ENCODE assay signal across 12 cellular contexts in the genomic region with DNA sequence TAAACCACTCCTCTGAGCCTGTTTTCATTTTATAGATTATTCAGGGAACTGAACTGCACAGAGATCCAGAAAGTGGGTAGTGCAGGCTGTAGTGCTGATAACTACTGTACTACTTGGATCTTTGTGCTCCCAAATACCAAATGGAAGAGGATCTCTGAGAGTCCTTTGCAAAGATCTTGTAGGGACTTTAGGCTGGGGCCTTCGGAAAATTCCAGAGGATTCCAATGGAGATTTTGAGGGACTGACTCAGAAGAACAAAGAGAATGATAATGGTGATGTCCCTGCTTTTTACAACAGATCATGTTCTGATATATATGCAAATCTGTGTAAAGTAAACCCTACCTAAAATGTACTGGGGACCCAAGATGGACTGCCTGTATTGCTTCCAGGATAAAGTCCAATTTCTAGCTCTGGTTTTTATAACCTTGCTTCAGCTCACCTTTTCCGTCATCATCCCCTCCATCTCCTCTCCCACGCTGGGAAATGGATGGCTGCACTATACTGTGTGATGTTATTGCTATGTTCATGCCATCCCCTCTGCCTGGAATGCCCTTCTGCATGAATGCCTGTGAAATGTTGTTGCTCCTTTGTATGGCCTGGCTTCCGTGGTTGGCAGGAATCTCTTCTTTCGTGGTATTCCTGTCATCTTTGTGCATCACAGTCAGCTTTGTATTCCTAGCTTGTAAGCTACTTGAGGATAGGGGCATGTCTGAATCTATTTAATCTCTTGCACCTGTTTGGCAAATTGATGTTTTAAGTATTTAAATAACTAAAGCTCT. TPM values are rescaled to one million over a fixed set of nuclear protein-coding genes. Genes with fewer than 3 reads are reported as not detected.
DNase-seq lines count a peak whose midpoint lies in the region; ATAC-seq and TF ChIP-seq lines count a peak whose summit lies in the region.
"Had no signal": no experiment of that assay in that cellular context is flagged by ENCODE, and none has a peak within 500 bp of the region (broad histone marks: within the 10 kb centered on the region; RNA-seq: fewer than 3 reads in every experiment).

No MANE protein-coding gene starts in this region.

- peaks cover 20% of the 10 kb centered on the region for H3K4me1 Mint-ChIP-seq in activated T-helper 1 cell treated with anti-CD3 and anti-CD28 coated beads, Interleukin-12 subunit alpha, Interleukin-12 subunit beta, Interleukin-2, Interleukin-4 antibody, amounts not matched to agents 30 ng/mL and 10 ng/mL and 1 ng/mL, durations not matched to agents 14 hours and 24 hours and 36 hours (ENCODE audit: low read depth)

- intact Hi-C loops in activated T-helper 1 cell treated with anti-CD3 and anti-CD28 coated beads, Interleukin-12 subunit alpha, Interleukin-12 subunit beta, Interleukin-2, Interleukin-4 antibody, amounts not matched to agents 30 ng/mL and 10 ng/mL and 1 ng/mL, durations not matched to agents 14 hours and 24 hours and 36 hours (cut with micrococcal nuclease), result no loop called here

- peak; percentile 16 for TF ChIP-seq POLR2A in GM18505 (IDR thresholded peaks at IDR 0.05; ENCODE audit: borderline replicate concordance, extremely low read depth, insufficient read depth, insufficient read length)

- ATAC-seq in GM18505 (IDR thresholded peaks at IDR 0.05; ENCODE audit: unreplicated experiment), result no peak
- ATAC-seq in GM19397 (IDR thresholded peaks at IDR 0.05; ENCODE audit: unreplicated experiment), result no peak
- ATAC-seq: heart right ventricle had no signal

- H3K27me3 Mint-ChIP-seq in activated T-helper 1 cell treated with anti-CD3 and anti-CD28 coated beads, Interleukin-12 subunit alpha, Interleukin-12 subunit beta, Interleukin-2, Interleukin-4 antibody, amounts not matched to agents 30 ng/mL and 10 ng/mL and 1 ng/mL, durations not matched to agents 14 hours and 24 hours and 36 hours (ENCODE audit: insufficient read depth), result no peaks in the 10 kb centered on the region
- H3K27me3 Mint-ChIP-seq: memory B cell had no signal

- H3K4me3 Mint-ChIP-seq in activated T-helper 1 cell treated with anti-CD3 and anti-CD28 coated beads, Interleukin-12 subunit alpha, Interleukin-12 subunit beta, Interleukin-2, Interleukin-4 antibody, amounts not matched to agents 30 ng/mL and 10 ng/mL and 1 ng/mL, durations not matched to agents 14 hours and 24 hours and 36 hours, result no peak overlapping the region
- H3K4me3 Mint-ChIP-seq: memory B cell had no signal

- in situ Hi-C loops in ACHN (cut with HindIII; ENCODE audit: low pct_ligation_motif_present, low pct_unique_long_range_greater_than_20kb, low sequenced_read_pairs), result no loop called here

- peak; percentile 58 for DNase-seq in ACHN
- DNase-seq in activated T-helper 1 cell treated with anti-CD3 and anti-CD28 coated beads, Interleukin-12 subunit alpha, Interleukin-12 subunit beta, Interleukin-2, Interleukin-4 antibody, amounts not matched to agents 30 ng/mL and 10 ng/mL and 1 ng/mL, durations not matched to agents 14 hours and 24 hours and 36 hours (ENCODE audit: low spot score), result no peak
- peak; percentile 52 for DNase-seq in islet precursor cell
- no peak for DNase-seq in activated gamma-delta T cell treated with Interleukin-2 at 50 U/mL for 16 hours
- no peak for DNase-seq in DMS114 treated with DMSO at 0.1 percent for 48 hours (lab: John Stamatoyannopoulos, UW; ENCODE audit: unreplicated experiment)
- no peak for DNase-seq in HuH-7 (ENCODE audit: low spot score)
- DNase-seq: brain microvascular endothelial cell, heart right ventricle, PC-9 had no signal

- H3K27ac Mint-ChIP-seq in activated T-helper 1 cell treated with anti-CD3 and anti-CD28 coated beads, Interleukin-12 subunit alpha, Interleukin-12 subunit beta, Interleukin-2, Interleukin-4 antibody, amounts not matched to agents 30 ng/mL and 10 ng/mL and 1 ng/mL, durations not matched to agents 14 hours and 24 hours and 36 hours, result peak overlapping the region; percentile 38

- no peaks in the 10 kb centered on the region for H3K9me3 Mint-ChIP-seq in activated T-helper 1 cell treated with anti-CD3 and anti-CD28 coated beads, Interleukin-12 subunit alpha, Interleukin-12 subunit beta, Interleukin-2, Interleukin-4 antibody, amounts not matched to agents 30 ng/mL and 10 ng/mL and 1 ng/mL, durations not matched to agents 14 hours and 24 hours and 36 hours
- H3K9me3 Mint-ChIP-seq: memory B cell had no signal

- peaks cover 50% of the 10 kb centered on the region for H3K36me3 Mint-ChIP-seq in activated T-helper 1 cell treated with anti-CD3 and anti-CD28 coated beads, Interleukin-12 subunit alpha, Interleukin-12 subunit beta, Interleukin-2, Interleukin-4 antibody, amounts not matched to agents 30 ng/mL and 10 ng/mL and 1 ng/mL, durations not matched to agents 14 hours and 24 hours and 36 hours (ENCODE audit: low read depth)

RNA-seq across cellular contexts. Expression of gene PSMD5, which starts 9.7 kb away (rescaled TPM):
- 57.7 and 59.2 TPM in 2 replicates for total RNA-seq in activated T-helper 1 cell treated with anti-CD3 and anti-CD28 coated beads, Interleukin-12 subunit alpha, Interleukin-12 subunit beta, Interleukin-2, Interleukin-4 antibody, amounts not matched to agents 30 ng/mL and 10 ng/mL and 1 ng/mL, durations not matched to agents 14 hours and 24 hours and 36 hours

RNA-seq across cellular contexts. Expression of gene PHF19, which starts 24.6 kb away (rescaled TPM):
- 134 and 142 TPM in 2 replicates for total RNA-seq in activated T-helper 1 cell treated with anti-CD3 and anti-CD28 coated beads, Interleukin-12 subunit alpha, Interleukin-12 subunit beta, Interleukin-2, Interleukin-4 antibody, amounts not matched to agents 30 ng/mL and 10 ng/mL and 1 ng/mL, durations not matched to agents 14 hours and 24 hours and 36 hours

RNA-seq across cellular contexts. Expression of gene FBXW2, which starts 59.2 kb away (rescaled TPM):
- total RNA-seq in activated T-helper 1 cell treated with anti-CD3 and anti-CD28 coated beads, Interleukin-12 subunit alpha, Interleukin-12 subunit beta, Interleukin-2, Interleukin-4 antibody, amounts not matched to agents 30 ng/mL and 10 ng/mL and 1 ng/mL, durations not matched to agents 14 hours and 24 hours and 36 hours, result 82.2 and 85.0 TPM in 2 replicates

Comparison
In these comparisons a context has a peak if more than half of its experiments do, and no peak if none do; other contexts are left out.
1. DNase-seq: peak in ACHN (single experiment) and islet precursor cell (single experiment); none in activated T-helper 1 cell treated with anti-CD3 and anti-CD28 coated beads, Interleukin-12 subunit alpha, Interleukin-12 subunit beta, Interleukin-2, Interleukin-4 antibody, amounts not matched to agents 30 ng/mL and 10 ng/mL and 1 ng/mL, durations not matched to agents 14 hours and 24 hours and 36 hours (single experiment), activated gamma-delta T cell treated with Interleukin-2 at 50 U/mL for 16 hours (single experiment), DMS114 treated with DMSO at 0.1 percent for 48 hours (single experiment) and HuH-7 (single experiment).